Comparison of ENCODE assay signal across 19 cellular contexts in genomic region chr21:44767834-44768831, GRCh38. TPM values are rescaled to one million over a fixed set of nuclear protein-coding genes. Genes with fewer than 3 reads are reported as not detected.
DNase-seq lines count a peak whose midpoint lies in the region; ATAC-seq and TF ChIP-seq lines count a peak whose summit lies in the region.
"Had no signal": no experiment of that assay in that cellular context is flagged by ENCODE, and none has a peak within 500 bp of the region (broad histone marks: within the 10 kb centered on the region; RNA-seq: fewer than 3 reads in every experiment).

No MANE protein-coding gene starts in this region.

- H3K4me1 Mint-ChIP-seq in chondrocyte (ENCODE audit: low read depth), result peaks cover 7% of the 10 kb centered on the region

- H3K4me3 ChIP-seq in BLaER1 treated with 17β-estradiol and CSF1 and Interleukin-3, amounts not matched to agents 10 nM and 100 nM, result no peak overlapping the region
- H3K4me3 ChIP-seq in mesodermal cell (ENCODE audit: extremely low read depth, insufficient read depth, low read length, poor library complexity, severe bottlenecking), result no peak overlapping the region
- H3K4me3 ChIP-seq: right atrium auricular region had no signal

- no peaks in the 10 kb centered on the region for H3K9me3 Mint-ChIP-seq in chondrocyte (ENCODE audit: low read depth)
- H3K9me3 Mint-ChIP-seq: immature natural killer cell; T-helper 1 cell treated with Interleukin-12 subunit alpha and Interleukin-12 subunit beta and Interleukin-4 antibody, amounts not matched to agents 30 μg/mL and 1 μg/mL, for 36 hours had no signal

- peaks cover 36 to 41% (median 38%) of the 10 kb centered on the region in 11 experiments for H3K36me3 ChIP-seq in BLaER1 treated with 17β-estradiol and CSF1 and Interleukin-3, amounts not matched to agents 10 nM and 100 nM
- peaks cover 37% of the 10 kb centered on the region for H3K36me3 ChIP-seq in mesodermal cell (ENCODE audit: control insufficient read depth, insufficient read depth, low read length)

- H3K36me3 Mint-ChIP-seq in chondrocyte (ENCODE audit: low read depth), result peaks cover 26% of the 10 kb centered on the region

- peak overlapping the region in 2 of 11 experiments; percentile 44 to 48; a peak in 5 of 22 replicates for H3K9ac ChIP-seq in BLaER1 treated with 17β-estradiol and CSF1 and Interleukin-3, amounts not matched to agents 10 nM and 100 nM
- H3K9ac ChIP-seq: KMS-11 had no signal

- peak overlapping the region in 9 of 11 experiments; percentile 59 to 83 (median 80); a peak in 17 of 22 replicates for H3K4me2 ChIP-seq in BLaER1 treated with 17β-estradiol and CSF1 and Interleukin-3, amounts not matched to agents 10 nM and 100 nM
- H3K4me2 ChIP-seq: KMS-11 had no signal

- no peaks in the 10 kb centered on the region for H3K27me3 ChIP-seq in BLaER1 treated with 17β-estradiol and CSF1 and Interleukin-3, amounts not matched to agents 10 nM and 100 nM
- H3K27me3 ChIP-seq: right atrium auricular region had no signal

- DNase-seq in NCI-H187 (lab: John Stamatoyannopoulos, UW) (peak; percentile 68 to 76), chondrocyte (ENCODE audit: low spot score) (peak; percentile 79), NCI-H510A (lab: John Stamatoyannopoulos, UW) (no peak), activated gamma-delta T cell treated with Interleukin-2 at 50 U/mL for 16 hours (no peak), HUDEP-2 (lab: John Stamatoyannopoulos, UW; ENCODE audit: unreplicated experiment in 76 of 76) (no peak), left colon (no peak)
- DNase-seq: activated effector memory CD4-positive, alpha-beta T cell treated with anti-CD3 and anti-CD28 coated beads, Interleukin-2, amount 50 U/mL, for 16 hours; aorta; cortex of kidney; immature natural killer cell; NCI-H1105 treated with DMSO at 0.1 percent for 48 hours; NCI-H226; Right ventricle myocardium superior had no signal

- peaks cover 15 to 73% (median 67%) of the 10 kb centered on the region in 10 experiments for H3K4me1 ChIP-seq in BLaER1 treated with 17β-estradiol and CSF1 and Interleukin-3, amounts not matched to agents 10 nM and 100 nM
- H3K4me1 ChIP-seq in mesodermal cell (ENCODE audit: control insufficient read depth, insufficient read depth, low read length, poor library complexity, severe bottlenecking), result peaks cover 14% of the 10 kb centered on the region
- H3K4me1 ChIP-seq: right atrium auricular region had no signal

- no peak overlapping the region for H3K4me3 Mint-ChIP-seq in chondrocyte (ENCODE audit: unreplicated experiment)
- H3K4me3 Mint-ChIP-seq: immature natural killer cell; T-helper 1 cell treated with Interleukin-12 subunit alpha and Interleukin-12 subunit beta and Interleukin-4 antibody, amounts not matched to agents 30 μg/mL and 1 μg/mL, for 36 hours had no signal

- intact Hi-C loops in left colon (cut with DNase I, micrococcal nuclease), result no loop called here

- no peak for ATAC-seq in left colon

- no peak overlapping the region for H3K27ac Mint-ChIP-seq in chondrocyte (ENCODE audit: unreplicated experiment)

- H3K27me3 Mint-ChIP-seq in chondrocyte (ENCODE audit: low read depth), result no peaks in the 10 kb centered on the region

- TF ChIP-seq CTCF in chondrocyte (IDR thresholded peaks at IDR 0.05), result no peak

- H4K20me1 ChIP-seq in BLaER1 treated with 17β-estradiol and CSF1 and Interleukin-3, amounts not matched to agents 10 nM and 100 nM, result peaks cover 0 to 97% (median 78%) of the 10 kb centered on the region in 11 experiments; a peak in 20 of 22 replicates

- H3K9me3 ChIP-seq in BLaER1 treated with 17β-estradiol and CSF1 and Interleukin-3, amounts not matched to agents 10 nM and 100 nM (replicated peaks in 1 of 11), result no peaks in the 10 kb centered on the region
- no peaks in the 10 kb centered on the region for H3K9me3 ChIP-seq in mesodermal cell (ENCODE audit: control insufficient read depth, low read length)
- H3K9me3 ChIP-seq: right atrium auricular region had no signal

- no peak overlapping the region; a peak in 2 of 22 replicates for H3K27ac ChIP-seq in BLaER1 treated with 17β-estradiol and CSF1 and Interleukin-3, amounts not matched to agents 10 nM and 100 nM
- H3K27ac ChIP-seq in mesodermal cell (ENCODE audit: low read depth, low read length, severe bottlenecking), result peak overlapping the region; percentile 36
- H3K27ac ChIP-seq: HL-60, KMS-11, right atrium auricular region had no signal

- 85 to 89% methylated on average over 23 to 28 of the region's 30 CpGs for WGBS in mesodermal cell (ENCODE audit: insufficient coverage in 2 of 2), 2 experiments

RNA-seq across cellular contexts. Expression of gene UBE2G2, which starts 33.5 kb away (rescaled TPM):
- total RNA-seq in chondrocyte (48.5 to 75.5 TPM (median 54.8 TPM) in 3 replicates), left colon (10 to 100 TPM; 56.7 to 79.4 TPM)
- 46.6 TPM for polyA plus RNA-seq in mesodermal cell (2013, experiment 1 of 2)
- 39.9 TPM for polyA plus RNA-seq in mesodermal cell (2013, experiment 2 of 2)

RNA-seq across cellular contexts. Expression of gene SUMO3, which starts 49.7 kb away (rescaled TPM):
- total RNA-seq in chondrocyte, result 51.3 to 60.3 TPM (median 52.3 TPM) in 3 replicates
- 108 TPM for polyA plus RNA-seq in mesodermal cell (2013, experiment 1 of 2)
- polyA plus RNA-seq in mesodermal cell (2013, experiment 2 of 2), result 108 TPM
- 10 to 100 TPM; 67.3 to 73.2 TPM for total RNA-seq in left colon

RNA-seq across cellular contexts. Expression of gene TSPEAR, which starts 56.8 kb away (rescaled TPM):
- total RNA-seq in chondrocyte (0.15 to 0.38 TPM in 2 of 3 replicates, not detected in the other), left colon (under 1 TPM in 1 of 2 donors, not detected in 1; 0.09 TPM)
- not detected for polyA plus RNA-seq in mesodermal cell (2013, experiment 1 of 2)
- polyA plus RNA-seq in mesodermal cell (2013, experiment 2 of 2), result not detected
- total RNA-seq: aorta, right atrium auricular region had no signal
- polyA plus RNA-seq: aorta, immature natural killer cell had no signal

Comparison
In these comparisons a context has a peak if more than half of its experiments do, and no peak if none do; other contexts are left out.
1. DNase-seq: peak in NCI-H187 (2 of 2) and chondrocyte (single experiment); none in NCI-H510A (single experiment), activated gamma-delta T cell treated with Interleukin-2 at 50 U/mL for 16 hours (single experiment), HUDEP-2 (0 of 76) and left colon (0 of 2).